In the genomic region with DNA sequence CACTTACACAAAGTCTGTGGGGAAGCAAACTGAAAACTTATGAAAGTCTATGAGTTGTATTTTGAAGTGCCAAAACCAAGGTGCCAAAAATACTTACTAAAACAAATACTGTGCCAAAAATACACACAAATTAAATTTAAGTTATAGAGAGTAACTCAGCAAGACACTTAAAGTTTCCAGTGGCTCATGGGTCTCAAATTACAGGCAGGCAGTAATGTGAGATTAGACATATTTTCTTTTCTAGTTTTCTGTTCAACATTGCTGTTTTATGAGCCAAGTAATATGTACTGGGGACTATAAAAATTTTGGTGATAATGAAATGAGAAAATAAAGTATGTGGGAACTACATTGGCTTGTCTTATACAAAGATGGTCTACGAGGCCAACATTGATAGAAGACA, we compare ENCODE assay signal across 1 cellular context.
TF ChIP-seq lines count a peak whose summit lies in the region.

No MANE protein-coding gene starts in this region.

TF ChIP-seq in HEK293, 187 proteins besides CTCF, POLR2A, EP300 and RAD21 (continued from another document and continues in another):
- TF ChIP-seq ZNF174 (tag by site-specific recombination; IDR thresholded peaks at IDR 0.05) (no peak), ZNF510 (tag by site-specific recombination; IDR thresholded peaks at IDR 0.05; ENCODE audit: insufficient replicate concordance) (no peak), ZNF624 (tag by site-specific recombination; IDR thresholded peaks at IDR 0.05) (no peak), ZNF433 (tag by site-specific recombination; IDR thresholded peaks at IDR 0.05; ENCODE audit: low read depth) (no peak), ZNF623 (tag by site-specific recombination; IDR thresholded peaks at IDR 0.05) (no peak), ZNF175 (tag by site-specific recombination; IDR thresholded peaks at IDR 0.05) (no peak), GLIS1 (tag by site-specific recombination; IDR thresholded peaks at IDR 0.05) (no peak), ZNF138 (tag by site-specific recombination; IDR thresholded peaks at IDR 0.05; ENCODE audit: borderline replicate concordance) (no peak), ZNF169 (tag by site-specific recombination; IDR thresholded peaks at IDR 0.05) (no peak), ZNF350 (tag by site-specific recombination; IDR thresholded peaks at IDR 0.05) (no peak), SP2 (tag by site-specific recombination; IDR thresholded peaks at IDR 0.05) (no peak), ZNF10 (tag by site-specific recombination; IDR thresholded peaks at IDR 0.05) (no peak), ZBTB20 (tag by site-specific recombination; IDR thresholded peaks at IDR 0.05) (no peak), ZNF830 (tag by site-specific recombination; IDR thresholded peaks at IDR 0.05; ENCODE audit: low read depth) (no peak), TCF7L2 (IDR thresholded peaks at IDR 0.05; ENCODE audit: borderline replicate concordance, low read depth, low read length) (no peak), ZNF670 (tag by site-specific recombination; IDR thresholded peaks at IDR 0.05; ENCODE audit: low read depth) (no peak), ZNF514 (tag by site-specific recombination; IDR thresholded peaks at IDR 0.05) (no peak), ZNF560 (tag by site-specific recombination; IDR thresholded peaks at IDR 0.05; ENCODE audit: borderline replicate concordance) (no peak), ZNF366 (tag by site-specific recombination; conservative IDR thresholded peaks at IDR 0.05) (no peak), ZNF37A (tag by site-specific recombination; IDR thresholded peaks at IDR 0.05) (no peak), ZNF202 (tag by site-specific recombination; IDR thresholded peaks at IDR 0.05; ENCODE audit: borderline replicate concordance) (no peak)
- TF ChIP-seq, protein P1, sequence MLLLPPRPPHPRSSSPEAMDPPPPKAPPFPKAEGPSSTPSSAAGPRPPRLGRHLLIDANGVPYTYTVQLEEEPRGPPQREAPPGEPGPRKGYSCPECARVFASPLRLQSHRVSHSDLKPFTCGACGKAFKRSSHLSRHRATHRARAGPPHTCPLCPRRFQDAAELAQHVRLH (tag by site-specific recombination; IDR thresholded peaks at IDR 0.05), result peak; percentile 73; the same call in 1 of the 2 replicates
- TF ChIP-seq, protein P2, sequence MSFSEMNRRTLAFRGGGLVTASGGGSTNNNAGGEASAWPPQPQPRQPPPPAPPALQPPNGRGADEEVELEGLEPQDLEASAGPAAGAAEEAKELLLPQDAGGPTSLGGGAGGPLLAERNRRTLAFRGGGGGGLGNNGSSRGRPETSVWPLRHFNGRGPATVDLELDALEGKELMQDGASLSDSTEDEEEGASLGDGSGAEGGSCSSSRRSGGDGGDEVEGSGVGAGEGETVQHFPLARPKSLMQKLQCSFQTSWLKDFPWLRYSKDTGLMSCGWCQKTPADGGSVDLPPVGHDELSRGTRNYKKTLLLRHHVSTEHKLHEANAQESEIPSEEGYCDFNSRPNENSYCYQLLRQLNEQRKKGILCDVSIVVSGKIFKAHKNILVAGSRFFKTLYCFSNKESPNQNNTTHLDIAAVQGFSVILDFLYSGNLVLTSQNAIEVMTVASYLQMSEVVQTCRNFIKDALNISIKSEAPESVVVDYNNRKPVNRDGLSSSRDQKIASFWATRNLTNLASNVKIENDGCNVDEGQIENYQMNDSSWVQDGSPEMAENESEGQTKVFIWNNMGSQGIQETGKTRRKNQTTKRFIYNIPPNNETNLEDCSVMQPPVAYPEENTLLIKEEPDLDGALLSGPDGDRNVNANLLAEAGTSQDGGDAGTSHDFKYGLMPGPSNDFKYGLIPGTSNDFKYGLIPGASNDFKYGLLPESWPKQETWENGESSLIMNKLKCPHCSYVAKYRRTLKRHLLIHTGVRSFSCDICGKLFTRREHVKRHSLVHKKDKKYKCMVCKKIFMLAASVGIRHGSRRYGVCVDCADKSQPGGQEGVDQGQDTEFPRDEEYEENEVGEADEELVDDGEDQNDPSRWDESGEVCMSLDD (tag by site-specific recombination; IDR thresholded peaks at IDR 0.05), result no peak
- TF ChIP-seq, protein P3, sequence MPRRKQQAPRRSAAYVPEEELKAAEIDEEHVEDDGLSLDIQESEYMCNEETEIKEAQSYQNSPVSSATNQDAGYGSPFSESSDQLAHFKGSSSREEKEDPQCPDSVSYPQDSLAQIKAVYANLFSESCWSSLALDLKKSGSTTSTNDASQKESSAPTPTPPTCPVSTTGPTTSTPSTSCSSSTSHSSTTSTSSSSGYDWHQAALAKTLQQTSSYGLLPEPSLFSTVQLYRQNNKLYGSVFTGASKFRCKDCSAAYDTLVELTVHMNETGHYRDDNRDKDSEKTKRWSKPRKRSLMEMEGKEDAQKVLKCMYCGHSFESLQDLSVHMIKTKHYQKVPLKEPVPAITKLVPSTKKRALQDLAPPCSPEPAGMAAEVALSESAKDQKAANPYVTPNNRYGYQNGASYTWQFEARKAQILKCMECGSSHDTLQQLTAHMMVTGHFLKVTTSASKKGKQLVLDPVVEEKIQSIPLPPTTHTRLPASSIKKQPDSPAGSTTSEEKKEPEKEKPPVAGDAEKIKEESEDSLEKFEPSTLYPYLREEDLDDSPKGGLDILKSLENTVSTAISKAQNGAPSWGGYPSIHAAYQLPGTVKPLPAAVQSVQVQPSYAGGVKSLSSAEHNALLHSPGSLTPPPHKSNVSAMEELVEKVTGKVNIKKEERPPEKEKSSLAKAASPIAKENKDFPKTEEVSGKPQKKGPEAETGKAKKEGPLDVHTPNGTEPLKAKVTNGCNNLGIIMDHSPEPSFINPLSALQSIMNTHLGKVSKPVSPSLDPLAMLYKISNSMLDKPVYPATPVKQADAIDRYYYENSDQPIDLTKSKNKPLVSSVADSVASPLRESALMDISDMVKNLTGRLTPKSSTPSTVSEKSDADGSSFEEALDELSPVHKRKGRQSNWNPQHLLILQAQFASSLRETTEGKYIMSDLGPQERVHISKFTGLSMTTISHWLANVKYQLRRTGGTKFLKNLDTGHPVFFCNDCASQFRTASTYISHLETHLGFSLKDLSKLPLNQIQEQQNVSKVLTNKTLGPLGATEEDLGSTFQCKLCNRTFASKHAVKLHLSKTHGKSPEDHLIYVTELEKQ (tag by site-specific recombination; IDR thresholded peaks at IDR 0.05; ENCODE audit: borderline replicate concordance), result no peak
- TF ChIP-seq, protein P4, sequence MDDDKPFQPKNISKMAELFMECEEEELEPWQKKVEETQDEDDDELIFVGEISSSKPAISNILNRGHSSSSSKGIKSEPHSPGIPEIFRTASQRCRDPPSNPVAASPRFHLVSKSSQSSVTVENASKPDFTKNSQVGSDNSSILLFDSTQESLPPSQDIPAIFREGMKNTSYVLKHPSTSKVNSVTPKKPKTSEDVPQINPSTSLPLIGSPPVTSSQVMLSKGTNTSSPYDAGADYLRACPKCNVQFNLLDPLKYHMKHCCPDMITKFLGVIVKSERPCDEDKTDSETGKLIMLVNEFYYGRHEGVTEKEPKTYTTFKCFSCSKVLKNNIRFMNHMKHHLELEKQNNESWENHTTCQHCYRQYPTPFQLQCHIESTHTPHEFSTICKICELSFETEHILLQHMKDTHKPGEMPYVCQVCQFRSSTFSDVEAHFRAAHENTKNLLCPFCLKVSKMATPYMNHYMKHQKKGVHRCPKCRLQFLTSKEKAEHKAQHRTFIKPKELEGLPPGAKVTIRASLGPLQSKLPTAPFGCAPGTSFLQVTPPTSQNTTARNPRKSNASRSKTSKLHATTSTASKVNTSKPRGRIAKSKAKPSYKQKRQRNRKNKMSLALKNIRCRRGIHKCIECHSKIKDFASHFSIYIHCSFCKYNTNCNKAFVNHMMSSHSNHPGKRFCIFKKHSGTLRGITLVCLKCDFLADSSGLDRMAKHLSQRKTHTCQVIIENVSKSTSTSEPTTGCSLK (tag by site-specific recombination; IDR thresholded peaks at IDR 0.05), result no peak
- TF ChIP-seq, protein P5, sequence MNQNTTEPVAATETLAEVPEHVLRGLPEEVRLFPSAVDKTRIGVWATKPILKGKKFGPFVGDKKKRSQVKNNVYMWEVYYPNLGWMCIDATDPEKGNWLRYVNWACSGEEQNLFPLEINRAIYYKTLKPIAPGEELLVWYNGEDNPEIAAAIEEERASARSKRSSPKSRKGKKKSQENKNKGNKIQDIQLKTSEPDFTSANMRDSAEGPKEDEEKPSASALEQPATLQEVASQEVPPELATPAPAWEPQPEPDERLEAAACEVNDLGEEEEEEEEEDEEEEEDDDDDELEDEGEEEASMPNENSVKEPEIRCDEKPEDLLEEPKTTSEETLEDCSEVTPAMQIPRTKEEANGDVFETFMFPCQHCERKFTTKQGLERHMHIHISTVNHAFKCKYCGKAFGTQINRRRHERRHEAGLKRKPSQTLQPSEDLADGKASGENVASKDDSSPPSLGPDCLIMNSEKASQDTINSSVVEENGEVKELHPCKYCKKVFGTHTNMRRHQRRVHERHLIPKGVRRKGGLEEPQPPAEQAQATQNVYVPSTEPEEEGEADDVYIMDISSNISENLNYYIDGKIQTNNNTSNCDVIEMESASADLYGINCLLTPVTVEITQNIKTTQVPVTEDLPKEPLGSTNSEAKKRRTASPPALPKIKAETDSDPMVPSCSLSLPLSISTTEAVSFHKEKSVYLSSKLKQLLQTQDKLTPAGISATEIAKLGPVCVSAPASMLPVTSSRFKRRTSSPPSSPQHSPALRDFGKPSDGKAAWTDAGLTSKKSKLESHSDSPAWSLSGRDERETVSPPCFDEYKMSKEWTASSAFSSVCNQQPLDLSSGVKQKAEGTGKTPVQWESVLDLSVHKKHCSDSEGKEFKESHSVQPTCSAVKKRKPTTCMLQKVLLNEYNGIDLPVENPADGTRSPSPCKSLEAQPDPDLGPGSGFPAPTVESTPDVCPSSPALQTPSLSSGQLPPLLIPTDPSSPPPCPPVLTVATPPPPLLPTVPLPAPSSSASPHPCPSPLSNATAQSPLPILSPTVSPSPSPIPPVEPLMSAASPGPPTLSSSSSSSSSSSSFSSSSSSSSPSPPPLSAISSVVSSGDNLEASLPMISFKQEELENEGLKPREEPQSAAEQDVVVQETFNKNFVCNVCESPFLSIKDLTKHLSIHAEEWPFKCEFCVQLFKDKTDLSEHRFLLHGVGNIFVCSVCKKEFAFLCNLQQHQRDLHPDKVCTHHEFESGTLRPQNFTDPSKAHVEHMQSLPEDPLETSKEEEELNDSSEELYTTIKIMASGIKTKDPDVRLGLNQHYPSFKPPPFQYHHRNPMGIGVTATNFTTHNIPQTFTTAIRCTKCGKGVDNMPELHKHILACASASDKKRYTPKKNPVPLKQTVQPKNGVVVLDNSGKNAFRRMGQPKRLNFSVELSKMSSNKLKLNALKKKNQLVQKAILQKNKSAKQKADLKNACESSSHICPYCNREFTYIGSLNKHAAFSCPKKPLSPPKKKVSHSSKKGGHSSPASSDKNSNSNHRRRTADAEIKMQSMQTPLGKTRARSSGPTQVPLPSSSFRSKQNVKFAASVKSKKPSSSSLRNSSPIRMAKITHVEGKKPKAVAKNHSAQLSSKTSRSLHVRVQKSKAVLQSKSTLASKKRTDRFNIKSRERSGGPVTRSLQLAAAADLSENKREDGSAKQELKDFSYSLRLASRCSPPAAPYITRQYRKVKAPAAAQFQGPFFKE (tag by site-specific recombination; IDR thresholded peaks at IDR 0.05; ENCODE audit: borderline replicate concordance), result no peak
- TF ChIP-seq, protein P6, sequence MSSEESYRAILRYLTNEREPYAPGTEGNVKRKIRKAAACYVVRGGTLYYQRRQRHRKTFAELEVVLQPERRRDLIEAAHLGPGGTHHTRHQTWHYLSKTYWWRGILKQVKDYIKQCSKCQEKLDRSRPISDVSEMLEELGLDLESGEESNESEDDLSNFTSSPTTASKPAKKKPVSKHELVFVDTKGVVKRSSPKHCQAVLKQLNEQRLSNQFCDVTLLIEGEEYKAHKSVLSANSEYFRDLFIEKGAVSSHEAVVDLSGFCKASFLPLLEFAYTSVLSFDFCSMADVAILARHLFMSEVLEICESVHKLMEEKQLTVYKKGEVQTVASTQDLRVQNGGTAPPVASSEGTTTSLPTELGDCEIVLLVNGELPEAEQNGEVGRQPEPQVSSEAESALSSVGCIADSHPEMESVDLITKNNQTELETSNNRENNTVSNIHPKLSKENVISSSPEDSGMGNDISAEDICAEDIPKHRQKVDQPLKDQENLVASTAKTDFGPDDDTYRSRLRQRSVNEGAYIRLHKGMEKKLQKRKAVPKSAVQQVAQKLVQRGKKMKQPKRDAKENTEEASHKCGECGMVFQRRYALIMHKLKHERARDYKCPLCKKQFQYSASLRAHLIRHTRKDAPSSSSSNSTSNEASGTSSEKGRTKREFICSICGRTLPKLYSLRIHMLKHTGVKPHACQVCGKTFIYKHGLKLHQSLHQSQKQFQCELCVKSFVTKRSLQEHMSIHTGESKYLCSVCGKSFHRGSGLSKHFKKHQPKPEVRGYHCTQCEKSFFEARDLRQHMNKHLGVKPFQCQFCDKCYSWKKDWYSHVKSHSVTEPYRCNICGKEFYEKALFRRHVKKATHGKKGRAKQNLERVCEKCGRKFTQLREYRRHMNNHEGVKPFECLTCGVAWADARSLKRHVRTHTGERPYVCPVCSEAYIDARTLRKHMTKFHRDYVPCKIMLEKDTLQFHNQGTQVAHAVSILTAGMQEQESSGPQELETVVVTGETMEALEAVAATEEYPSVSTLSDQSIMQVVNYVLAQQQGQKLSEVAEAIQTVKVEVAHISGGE (tag by site-specific recombination; conservative IDR thresholded peaks at IDR 0.05; ENCODE audit: low read depth), result no peak
- TF ChIP-seq, protein P7, sequence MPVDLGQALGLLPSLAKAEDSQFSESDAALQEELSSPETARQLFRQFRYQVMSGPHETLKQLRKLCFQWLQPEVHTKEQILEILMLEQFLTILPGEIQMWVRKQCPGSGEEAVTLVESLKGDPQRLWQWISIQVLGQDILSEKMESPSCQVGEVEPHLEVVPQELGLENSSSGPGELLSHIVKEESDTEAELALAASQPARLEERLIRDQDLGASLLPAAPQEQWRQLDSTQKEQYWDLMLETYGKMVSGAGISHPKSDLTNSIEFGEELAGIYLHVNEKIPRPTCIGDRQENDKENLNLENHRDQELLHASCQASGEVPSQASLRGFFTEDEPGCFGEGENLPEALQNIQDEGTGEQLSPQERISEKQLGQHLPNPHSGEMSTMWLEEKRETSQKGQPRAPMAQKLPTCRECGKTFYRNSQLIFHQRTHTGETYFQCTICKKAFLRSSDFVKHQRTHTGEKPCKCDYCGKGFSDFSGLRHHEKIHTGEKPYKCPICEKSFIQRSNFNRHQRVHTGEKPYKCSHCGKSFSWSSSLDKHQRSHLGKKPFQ (tag by site-specific recombination; IDR thresholded peaks at IDR 0.05), result peak; percentile 49
- TF ChIP-seq, protein P8, sequence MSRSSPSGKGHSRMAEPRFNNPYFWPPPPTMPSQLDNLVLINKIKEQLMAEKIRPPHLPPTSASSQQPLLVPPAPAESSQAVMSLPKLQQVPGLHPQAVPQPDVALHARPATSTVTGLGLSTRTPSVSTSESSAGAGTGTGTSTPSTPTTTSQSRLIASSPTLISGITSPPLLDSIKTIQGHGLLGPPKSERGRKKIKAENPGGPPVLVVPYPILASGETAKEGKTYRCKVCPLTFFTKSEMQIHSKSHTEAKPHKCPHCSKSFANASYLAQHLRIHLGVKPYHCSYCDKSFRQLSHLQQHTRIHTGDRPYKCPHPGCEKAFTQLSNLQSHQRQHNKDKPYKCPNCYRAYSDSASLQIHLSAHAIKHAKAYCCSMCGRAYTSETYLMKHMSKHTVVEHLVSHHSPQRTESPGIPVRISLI (tag by site-specific recombination; IDR thresholded peaks at IDR 0.05), result no peak
- TF ChIP-seq, protein P9, sequence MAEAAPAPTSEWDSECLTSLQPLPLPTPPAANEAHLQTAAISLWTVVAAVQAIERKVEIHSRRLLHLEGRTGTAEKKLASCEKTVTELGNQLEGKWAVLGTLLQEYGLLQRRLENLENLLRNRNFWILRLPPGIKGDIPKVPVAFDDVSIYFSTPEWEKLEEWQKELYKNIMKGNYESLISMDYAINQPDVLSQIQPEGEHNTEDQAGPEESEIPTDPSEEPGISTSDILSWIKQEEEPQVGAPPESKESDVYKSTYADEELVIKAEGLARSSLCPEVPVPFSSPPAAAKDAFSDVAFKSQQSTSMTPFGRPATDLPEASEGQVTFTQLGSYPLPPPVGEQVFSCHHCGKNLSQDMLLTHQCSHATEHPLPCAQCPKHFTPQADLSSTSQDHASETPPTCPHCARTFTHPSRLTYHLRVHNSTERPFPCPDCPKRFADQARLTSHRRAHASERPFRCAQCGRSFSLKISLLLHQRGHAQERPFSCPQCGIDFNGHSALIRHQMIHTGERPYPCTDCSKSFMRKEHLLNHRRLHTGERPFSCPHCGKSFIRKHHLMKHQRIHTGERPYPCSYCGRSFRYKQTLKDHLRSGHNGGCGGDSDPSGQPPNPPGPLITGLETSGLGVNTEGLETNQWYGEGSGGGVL (tag by site-specific recombination; IDR thresholded peaks at IDR 0.05), result no peak
